Comparison of ENCODE assay signal across 1 cellular context in genomic region chr5:150544606-150545219, GRCh38.
A peak's percentile ranks its signal among the peaks of the same experiment; 100 is the strongest.
TF ChIP-seq lines count a peak whose summit lies in the region.

No MANE protein-coding gene starts in this region.

TF ChIP-seq in GM12878, 131 proteins besides CTCF, POLR2A, EP300 and RAD21 (continued from another document):
- TF ChIP-seq BCLAF1 (IDR thresholded peaks at IDR 0.05) = no peak
- peak in 1 of 2 experiments; percentile 73; a peak in 2 of 3 replicates for TF ChIP-seq EGR1 (IDR thresholded peaks at IDR 0.05; ENCODE audit: borderline replicate concordance in 1 of 2, low read depth in 2 of 2, low read length in 2 of 2)
- no peak for TF ChIP-seq POU2F2 (IDR thresholded peaks at IDR 0.05; ENCODE audit: borderline replicate concordance, low read depth, low read length)
- TF ChIP-seq EZH2 (IDR thresholded peaks at IDR 0.05; ENCODE audit: borderline replicate concordance, control insufficient read depth, low read depth, low read length) = no peak
- TF ChIP-seq SREBF2 (IDR thresholded peaks at IDR 0.05; ENCODE audit: low read length) = no peak
- TF ChIP-seq FOXK2 (IDR thresholded peaks at IDR 0.05) = no peak
- TF ChIP-seq CREM (IDR thresholded peaks at IDR 0.05; ENCODE audit: low read depth) = no peak
- TF ChIP-seq USF2 (IDR thresholded peaks at IDR 0.05; ENCODE audit: borderline replicate concordance, low read depth, low read length) = no peak
- no peak for TF ChIP-seq E2F4 (IDR thresholded peaks at IDR 0.05; ENCODE audit: low read depth, low read length)
- TF ChIP-seq SMAD1 (IDR thresholded peaks at IDR 0.05; ENCODE audit: low read depth, partially characterized antibody) = no peak
- no peak for TF ChIP-seq NR2C2 (IDR thresholded peaks at IDR 0.05; ENCODE audit: borderline replicate concordance, control insufficient read depth, insufficient read length, low read depth)
- TF ChIP-seq RB1 (IDR thresholded peaks at IDR 0.05; ENCODE audit: borderline replicate concordance) = 0 out of 2 replicates have a peak, but pooled peaks have one; percentile 58
- no peak for TF ChIP-seq RBBP5 (conservative IDR thresholded peaks at IDR 0.05)
- TF ChIP-seq SMARCA5 (IDR thresholded peaks at IDR 0.05) = peak; percentile 86
- TF ChIP-seq FOXM1 (IDR thresholded peaks at IDR 0.05; ENCODE audit: low read depth, low read length) = 0 out of 2 replicates have a peak, but pooled peaks have one; percentile 29
- 0 out of 4 replicates have a peak, but pooled peaks of 1 of the 2 experiments have one; percentile 29 for TF ChIP-seq BHLHE40 (IDR thresholded peaks at IDR 0.05; ENCODE audit: borderline replicate concordance in 1 of 2, low read depth in 2 of 2, low read length in 1 of 2)
- TF ChIP-seq IKZF1 (conservative IDR thresholded peaks at IDR 0.05) = peak; percentile 52
- 0 out of 2 replicates have a peak, but pooled peaks have one; percentile 32 for TF ChIP-seq LARP7 (IDR thresholded peaks at IDR 0.05)
- TF ChIP-seq SMC3 (IDR thresholded peaks at IDR 0.05; ENCODE audit: borderline replicate concordance, low read length) = peak; percentile 89
- TF ChIP-seq BACH1 (IDR thresholded peaks at IDR 0.05; ENCODE audit: borderline replicate concordance) = peak; percentile 61; the same call in 1 of the 2 replicates
- TF ChIP-seq MEF2B (IDR thresholded peaks at IDR 0.05; ENCODE audit: partially characterized antibody, poor library complexity, severe bottlenecking) = peak; percentile 45
- TF ChIP-seq IRF3 (IDR thresholded peaks at IDR 0.05) = no peak
- TF ChIP-seq PKNOX1 (IDR thresholded peaks at IDR 0.05) = peak; percentile 70
- TF ChIP-seq ATF7 (IDR thresholded peaks at IDR 0.05; ENCODE audit: low read depth) = no peak
